In genomic region chr19:1883784-1884183, GRCh38 we compare ENCODE assay signal across 1 cellular context.
TF ChIP-seq lines count a peak whose summit lies in the region.

No MANE protein-coding gene starts in this region.

TF ChIP-seq in GM12878, 131 proteins besides CTCF, POLR2A, EP300 and RAD21:
- TF ChIP-seq SREBF2 (IDR thresholded peaks at IDR 0.05; ENCODE audit: low read length) (no peak), FOS (IDR thresholded peaks at IDR 0.05; ENCODE audit: borderline replicate concordance, extremely low read depth, insufficient read length) (no peak), YBX1 (IDR thresholded peaks at IDR 0.05) (no peak), SMAD5 (IDR thresholded peaks at IDR 0.05; ENCODE audit: low read depth) (no peak), SIN3A (IDR thresholded peaks at IDR 0.05; ENCODE audit: low read depth, low read length) (no peak)
